10 cellular contexts compared by ENCODE assay signal in genomic region chr6:73581293-73581692, GRCh38.
A peak's percentile ranks its signal among the peaks of the same experiment; 100 is the strongest.
DNase-seq lines count a peak whose midpoint lies in the region; ATAC-seq and TF ChIP-seq lines count a peak whose summit lies in the region.
"Had no signal": no experiment of that assay in that cellular context is flagged by ENCODE, and none has a peak within 500 bp of the region (broad histone marks: within the 10 kb centered on the region; RNA-seq: fewer than 3 reads in every experiment).

No MANE protein-coding gene starts in this region.

- H3K4me1 ChIP-seq in GM23338 (ENCODE audit: insufficient read depth): peaks cover 45% of the 10 kb centered on the region
- H3K4me1 ChIP-seq in iPS-18a (ENCODE audit: control insufficient read depth, low read depth, low read length): peaks cover 48% of the 10 kb centered on the region

- peak overlapping the region; percentile 88 for H3K9ac ChIP-seq in iPS-18a (ENCODE audit: low read length)

- DNase-seq in GM23338 (ENCODE audit: low spot score) (no peak), NCI-H2196 (lab: John Stamatoyannopoulos, UW; ENCODE audit: unreplicated experiment) (no peak), T1000 (lab: John Stamatoyannopoulos, UW) (no peak), NCI-H2196 treated with DMSO at 0.1 percent for 48 hours (lab: John Stamatoyannopoulos, UW; ENCODE audit: unreplicated experiment) (no peak)
- no peak for DNase-seq in activated T-helper 1 cell treated with anti-CD3 and anti-CD28 coated beads, Interleukin-12 subunit alpha, Interleukin-12 subunit beta, Interleukin-2, Interleukin-4 antibody, amounts not matched to agents 30 ng/mL and 10 ng/mL and 1 ng/mL, durations not matched to agents 14 hours and 24 hours and 36 hours (ENCODE audit: low spot score)
- DNase-seq: NCI-H187 treated with DMSO at 0.1 percent for 48 hours had no signal

- H3K9me3 ChIP-seq in iPS-18a (ENCODE audit: control insufficient read depth, low read depth, low read length): no peaks in the 10 kb centered on the region

- no peaks in the 10 kb centered on the region for H3K79me2 ChIP-seq in GM23338 (replicated peaks; ENCODE audit: insufficient read depth)

- H3K27me3 ChIP-seq in GM23338 (ENCODE audit: insufficient read depth) (no peaks in the 10 kb centered on the region), iPS-18a (ENCODE audit: control insufficient read depth, insufficient read depth, low read length) (no peaks in the 10 kb centered on the region)

- H3K36me3 ChIP-seq in GM23338 (ENCODE audit: insufficient read depth): no peaks in the 10 kb centered on the region
- H3K36me3 ChIP-seq in iPS-18a (ENCODE audit: control insufficient read depth, low read depth, low read length): no peaks in the 10 kb centered on the region

- peaks cover 34% of the 10 kb centered on the region for H3K27me3 Mint-ChIP-seq in GM23338 (ENCODE audit: insufficient read depth, low read depth, poor library complexity)
- no peaks in the 10 kb centered on the region for H3K27me3 Mint-ChIP-seq in activated T-helper 1 cell treated with anti-CD3 and anti-CD28 coated beads, Interleukin-12 subunit alpha, Interleukin-12 subunit beta, Interleukin-2, Interleukin-4 antibody, amounts not matched to agents 30 ng/mL and 10 ng/mL and 1 ng/mL, durations not matched to agents 14 hours and 24 hours and 36 hours (ENCODE audit: insufficient read depth)
- H3K27me3 Mint-ChIP-seq: central memory CD8-positive, alpha-beta T cell had no signal

- H3K4me3 Mint-ChIP-seq in GM23338: no peak overlapping the region
- no peak overlapping the region for H3K4me3 Mint-ChIP-seq in activated T-helper 1 cell treated with anti-CD3 and anti-CD28 coated beads, Interleukin-12 subunit alpha, Interleukin-12 subunit beta, Interleukin-2, Interleukin-4 antibody, amounts not matched to agents 30 ng/mL and 10 ng/mL and 1 ng/mL, durations not matched to agents 14 hours and 24 hours and 36 hours

- no peaks in the 10 kb centered on the region for H4K20me1 ChIP-seq in GM23338 (replicated peaks; ENCODE audit: insufficient read depth)

- peaks cover 9% of the 10 kb centered on the region for H3F3A ChIP-seq in GM23338 (replicated peaks; ENCODE audit: low read depth)

- intact Hi-C loops in activated T-helper 1 cell treated with anti-CD3 and anti-CD28 coated beads, Interleukin-12 subunit alpha, Interleukin-12 subunit beta, Interleukin-2, Interleukin-4 antibody, amounts not matched to agents 30 ng/mL and 10 ng/mL and 1 ng/mL, durations not matched to agents 14 hours and 24 hours and 36 hours (cut with micrococcal nuclease): loop anchor here (2.0 to 10.0 kb wide), 4 partner anchors 120 to 1664 kb away; partner anchors contain the start of genes COX7A2, KCNQ5 and MTO1

- peaks cover 47% of the 10 kb centered on the region for H3K4me1 Mint-ChIP-seq in GM23338
- peaks cover 35% of the 10 kb centered on the region for H3K4me1 Mint-ChIP-seq in activated T-helper 1 cell treated with anti-CD3 and anti-CD28 coated beads, Interleukin-12 subunit alpha, Interleukin-12 subunit beta, Interleukin-2, Interleukin-4 antibody, amounts not matched to agents 30 ng/mL and 10 ng/mL and 1 ng/mL, durations not matched to agents 14 hours and 24 hours and 36 hours (ENCODE audit: low read depth)

- H3K9me2 ChIP-seq in GM23338 (ENCODE audit: insufficient read depth): no peaks in the 10 kb centered on the region

- peaks cover 18% of the 10 kb centered on the region for H3K9me3 Mint-ChIP-seq in GM23338
- H3K9me3 Mint-ChIP-seq in activated T-helper 1 cell treated with anti-CD3 and anti-CD28 coated beads, Interleukin-12 subunit alpha, Interleukin-12 subunit beta, Interleukin-2, Interleukin-4 antibody, amounts not matched to agents 30 ng/mL and 10 ng/mL and 1 ng/mL, durations not matched to agents 14 hours and 24 hours and 36 hours: peaks cover 2% of the 10 kb centered on the region
- H3K9me3 Mint-ChIP-seq: central memory CD8-positive, alpha-beta T cell had no signal

- H3K4me2 ChIP-seq in GM23338: peak overlapping the region; percentile 24

- H2AFZ ChIP-seq in GM23338: no peak overlapping the region

- H3K27ac ChIP-seq in GM23338 (ENCODE audit: low read depth) (peak overlapping the region; percentile 99), iPS-18a (ENCODE audit: low read length) (peak overlapping the region; percentile 99), skin epidermis (peak overlapping the region in 18 of 21 experiments; percentile 82 to 96 (median 90))

- peaks cover 13% of the 10 kb centered on the region for H3K36me3 Mint-ChIP-seq in GM23338 (ENCODE audit: low read depth)
- H3K36me3 Mint-ChIP-seq in activated T-helper 1 cell treated with anti-CD3 and anti-CD28 coated beads, Interleukin-12 subunit alpha, Interleukin-12 subunit beta, Interleukin-2, Interleukin-4 antibody, amounts not matched to agents 30 ng/mL and 10 ng/mL and 1 ng/mL, durations not matched to agents 14 hours and 24 hours and 36 hours (ENCODE audit: low read depth): peaks cover 8% of the 10 kb centered on the region

- H3K4me3 ChIP-seq in GM23338: no peak overlapping the region
- peak overlapping the region; percentile 50 for H3K4me3 ChIP-seq in iPS-18a (ENCODE audit: low read length)
- no peak overlapping the region for H3K4me3 ChIP-seq in skin epidermis

- peak overlapping the region; percentile 99 for H3K27ac Mint-ChIP-seq in GM23338
- H3K27ac Mint-ChIP-seq in activated T-helper 1 cell treated with anti-CD3 and anti-CD28 coated beads, Interleukin-12 subunit alpha, Interleukin-12 subunit beta, Interleukin-2, Interleukin-4 antibody, amounts not matched to agents 30 ng/mL and 10 ng/mL and 1 ng/mL, durations not matched to agents 14 hours and 24 hours and 36 hours: peak overlapping the region; percentile 95

- ATAC-seq in GM23338 (no peak), GM18861 (IDR thresholded peaks at IDR 0.05; ENCODE audit: unreplicated experiment) (no peak)

- no peak for TF ChIP-seq CTCF in GM23338 (conservative IDR thresholded peaks at IDR 0.05; ENCODE audit: low read depth in 2 of 2)

TF ChIP-seq in GM23338, 12 proteins besides CTCF, POLR2A, EP300 and RAD21:
- no peak for TF ChIP-seq POLR2AphosphoS5 (IDR thresholded peaks at IDR 0.05; ENCODE audit: low read depth)
- TF ChIP-seq NANOG (IDR thresholded peaks at IDR 0.05; ENCODE audit: borderline replicate concordance): no peak
